Comparison of ENCODE assay signal across 12 cellular contexts in the genomic region with DNA sequence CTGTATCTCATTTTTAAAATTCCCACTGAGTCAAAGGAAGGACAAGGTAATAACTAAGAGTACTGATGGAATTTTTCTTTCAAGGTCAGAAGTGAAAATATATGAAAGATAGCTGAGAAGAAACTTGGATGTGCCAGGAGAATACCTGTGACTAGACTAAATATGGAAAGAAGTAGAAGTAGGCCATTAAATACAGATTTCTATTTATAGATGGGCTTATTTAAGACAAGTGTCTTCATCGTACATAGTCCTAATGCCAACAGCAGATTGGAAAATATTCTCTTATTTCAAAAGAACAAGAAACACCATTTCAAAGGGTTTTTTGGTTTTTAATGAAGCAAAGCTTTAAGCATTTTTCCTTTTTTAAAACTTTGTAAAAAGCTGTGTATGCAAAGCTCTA.
"Had no signal": no experiment of that assay in that cellular context is flagged by ENCODE, and none has a peak within 500 bp of the region (broad histone marks: within the 10 kb centered on the region; RNA-seq: fewer than 3 reads in every experiment).

No MANE protein-coding gene starts in this region.

- ATAC-seq: sciatic nerve; stimulated activated naive CD8-positive, alpha-beta T cell treated with anti-CD3 and anti-CD28 coated beads, Interleukin-15, amount 100 ng/mL, for 72 hours had no signal

- H3K4me3 Mint-ChIP-seq: activated naive CD8-positive, alpha-beta T cell treated with anti-CD3 and anti-CD28 coated beads, Interleukin-2, amount 10 ng/mL, durations not matched to agents 7 days and 5 days; stimulated activated naive CD8-positive, alpha-beta T cell treated with anti-CD3 and anti-CD28 coated beads, Interleukin-15, amount 100 ng/mL, for 72 hours had no signal

- H3K9me3 Mint-ChIP-seq: activated naive CD8-positive, alpha-beta T cell treated with anti-CD3 and anti-CD28 coated beads, Interleukin-2, amount 10 ng/mL, durations not matched to agents 7 days and 5 days; stimulated activated naive CD8-positive, alpha-beta T cell treated with anti-CD3 and anti-CD28 coated beads, Interleukin-15, amount 100 ng/mL, for 72 hours had no signal

- H3K27me3 Mint-ChIP-seq: activated naive CD8-positive, alpha-beta T cell treated with anti-CD3 and anti-CD28 coated beads, Interleukin-2, amount 10 ng/mL, durations not matched to agents 7 days and 5 days; progenitor cell of endocrine pancreas; stimulated activated naive CD8-positive, alpha-beta T cell treated with anti-CD3 and anti-CD28 coated beads, Interleukin-15, amount 100 ng/mL, for 72 hours had no signal

- H3K27ac Mint-ChIP-seq: activated naive CD8-positive, alpha-beta T cell treated with anti-CD3 and anti-CD28 coated beads, Interleukin-2, amount 10 ng/mL, durations not matched to agents 7 days and 5 days; progenitor cell of endocrine pancreas; stimulated activated naive CD8-positive, alpha-beta T cell treated with anti-CD3 and anti-CD28 coated beads, Interleukin-15, amount 100 ng/mL, for 72 hours had no signal

- DNase-seq: activated CD4-positive, alpha-beta T cell treated with anti-CD3 and anti-CD28 coated beads, Interleukin-2, amount 50 U/mL, for 48 hours; activated CD8-positive, alpha-beta memory T cell treated with anti-CD3 and anti-CD28 coated beads, Interleukin-2, amount 50 U/mL, for 4 hours; activated effector memory CD4-positive, alpha-beta T cell treated with Interleukin-2 at 50 U/mL for 16 hours; activated naive CD8-positive, alpha-beta T cell treated with anti-CD3 and anti-CD28 coated beads, Interleukin-2, amount 10 ng/mL, durations not matched to agents 7 days and 5 days; anterior cingulate cortex; foreskin keratinocyte; SHP77 treated with DMSO at 0.1 percent for 48 hours; stimulated activated CD4-positive, alpha-beta T cell treated with anti-CD3 and anti-CD28 coated beads, Interleukin-4, amount 100 ng/mL, for 1 hour; stimulated activated CD8-positive, alpha-beta memory T cell treated with anti-CD3 and anti-CD28 coated beads, Interleukin-4, amount 100 ng/mL, for 48 hours; stimulated activated naive CD8-positive, alpha-beta T cell treated with anti-CD3 and anti-CD28 coated beads, Interleukin-15, amount 100 ng/mL, for 72 hours had no signal
